ENCODE assay signal across 8 cellular contexts in genomic region chr4:38547052-38547451, GRCh38.
"Had no signal": no experiment of that assay in that cellular context is flagged by ENCODE, and none has a peak within 500 bp of the region (broad histone marks: within the 10 kb centered on the region; RNA-seq: fewer than 3 reads in every experiment).

No MANE protein-coding gene starts in this region.

- DNase-seq: GM23248, GOT3, H9, HCEC 1CT, HFFc6 had no signal

- H3K27ac Mint-ChIP-seq: H9, HFFc6 had no signal

- H3K9me3 Mint-ChIP-seq: HFFc6 had no signal

- H3K27ac ChIP-seq: GM23248 had no signal

- H3K9ac ChIP-seq: GM23248 had no signal

- H3K4me3 Mint-ChIP-seq: H9, HFFc6 had no signal

- H3K4me3 ChIP-seq: GM23248, HAP-1 had no signal

- H3K9me3 ChIP-seq: HAP-1 had no signal

- H3K4me1 ChIP-seq: HAP-1 had no signal

- FAIRE-seq: H54 had no signal

- ATAC-seq: HCT116 had no signal

- H2AFZ ChIP-seq: GM23248 had no signal

- H3K36me3 ChIP-seq: HAP-1 had no signal
